In genomic region chr10:80281784-80282505, GRCh38 we compare ENCODE assay signal across 17 cellular contexts. TPM values are rescaled to one million over a fixed set of nuclear protein-coding genes. Genes with fewer than 3 reads are reported as not detected.
DNase-seq lines count a peak whose midpoint lies in the region; ATAC-seq and TF ChIP-seq lines count a peak whose summit lies in the region.
"Had no signal": no experiment of that assay in that cellular context is flagged by ENCODE, and none has a peak within 500 bp of the region (broad histone marks: within the 10 kb centered on the region; RNA-seq: fewer than 3 reads in every experiment).

No MANE protein-coding gene starts in this region.

- no peaks in the 10 kb centered on the region for H4K20me1 ChIP-seq in BLaER1

- TF ChIP-seq CTCF in body of pancreas (IDR thresholded peaks at IDR 0.05) (no peak), right lobe of liver (IDR thresholded peaks at IDR 0.05) (no peak)

- no peak overlapping the region for H3K9ac ChIP-seq in BLaER1

- peak; percentile 51 for DNase-seq in HuH-7 (ENCODE audit: low spot score)
- peak in 3 of 4 donors; percentile 23 to 41 (median 40) for DNase-seq in body of pancreas
- DNase-seq in right lobe of liver, result peak; percentile 64 to 86 (median 79)
- no peak for DNase-seq in stimulated activated CD4-positive, alpha-beta T cell treated with anti-CD3 and anti-CD28 coated beads, Interleukin-4, amount 100 ng/mL, for 1 hour
- no peak for DNase-seq in NCI-H2081 treated with DMSO at 0.1 percent for 48 hours (lab: John Stamatoyannopoulos, UW)
- no peak for DNase-seq in NCI-H146 treated with DMSO at 0.1 percent for 48 hours (lab: John Stamatoyannopoulos, UW; ENCODE audit: unreplicated experiment)
- DNase-seq: DMS79 treated with DMSO at 0.1 percent for 48 hours, HFFc6, NCI-H1417 treated with DMSO at 0.1 percent for 48 hours, NCI-H2081, NCI-H526, OCI-M1, RPMI8226, SJCRH30 had no signal

- intact Hi-C loops in body of pancreas (cut with DNase I) (no loop called here), right lobe of liver (cut with DNase I) (no loop called here)

- H3K27me3 ChIP-seq in BLaER1 (no peaks in the 10 kb centered on the region), body of pancreas (no peaks in the 10 kb centered on the region), right lobe of liver (no peaks in the 10 kb centered on the region)
- H3K27me3 ChIP-seq: SJCRH30 had no signal

- H3K4me3 ChIP-seq in BLaER1 (no peak overlapping the region), body of pancreas (no peak overlapping the region), right lobe of liver (peak overlapping the region in 2 of 3 donors; percentile 57 to 87)
- H3K4me3 ChIP-seq: SJCRH30 had no signal

- peak overlapping the region; percentile 34 for H3K4me2 ChIP-seq in BLaER1

- peak; percentile 45 for ATAC-seq in body of pancreas
- ATAC-seq in right lobe of liver, result peak; percentile 48 to 73 (median 60)
- ATAC-seq in GM21515 (IDR thresholded peaks at IDR 0.05; ENCODE audit: unreplicated experiment), result no peak

- 31 to 36% methylated on average over 6 of the region's 6 CpGs for WGBS in body of pancreas, 2 donors
- WGBS in right lobe of liver (ENCODE audit: insufficient coverage, low coverage, low lambda C conversion rate, missing lambda C conversion rate), result 17% methylated on average over 4 of the region's 6 CpGs

- H3K4me1 ChIP-seq in BLaER1 (peaks cover 30% of the 10 kb centered on the region), body of pancreas (peaks cover 81% of the 10 kb centered on the region), right lobe of liver (peaks cover 0 to 82% (median 29%) of the 10 kb centered on the region in 4 donors)
- H3K4me1 ChIP-seq: SJCRH30 had no signal

- no peak overlapping the region for H3K27ac ChIP-seq in BLaER1
- peak overlapping the region in 3 of 4 donors; percentile 55 to 65 (median 63) for H3K27ac ChIP-seq in body of pancreas
- H3K27ac ChIP-seq in right lobe of liver, result peak overlapping the region; percentile 81 to 93 (median 92)
- H3K27ac ChIP-seq: SJCRH30 had no signal

- TF ChIP-seq POLR2A in body of pancreas (IDR thresholded peaks at IDR 0.05) (no peak), right lobe of liver (IDR thresholded peaks at IDR 0.05) (peak; percentile 43)

- no peaks in the 10 kb centered on the region for H3K9me3 ChIP-seq in BLaER1
- H3K9me3 ChIP-seq in body of pancreas, result no peaks in the 10 kb centered on the region
- no peaks in the 10 kb centered on the region for H3K9me3 ChIP-seq in right lobe of liver
- H3K9me3 ChIP-seq: SJCRH30 had no signal

- no peaks in the 10 kb centered on the region for H3K36me3 ChIP-seq in BLaER1
- H3K36me3 ChIP-seq in body of pancreas (replicated peaks in 1 of 2; ENCODE audit: insufficient read depth in 1 of 2, low read depth in 2 of 2), result no peaks in the 10 kb centered on the region
- peaks cover 0 to 90% (median 37%) of the 10 kb centered on the region in 4 donors for H3K36me3 ChIP-seq in right lobe of liver
- H3K36me3 ChIP-seq: SJCRH30 had no signal

RNA-seq across cellular contexts. Expression of gene MAT1A, which starts 7.5 kb away (rescaled TPM):
- total RNA-seq in body of pancreas (10 to 100 TPM in 1 of 2 donors, 1 to 10 TPM in 1; 9.6 to 11.9 TPM), right lobe of liver (1,000 to 10,000 TPM in 2 of 6 experiments, 100 to 1,000 TPM in 4; 430 to 1,200 (median 741) TPM)
- total RNA-seq: HFFc6, LHCN-M2, SJCRH30 had no signal

Comparison
In these comparisons a context has a peak if more than half of its experiments do, and no peak if none do; other contexts are left out.
1. H3K4me3 ChIP-seq: peak in right lobe of liver (2 of 3); none in BLaER1 (single experiment) and body of pancreas (0 of 2).
2. DNase-seq: peak in HuH-7 (single experiment), body of pancreas (3 of 4) and right lobe of liver (3 of 3); none in stimulated activated CD4-positive, alpha-beta T cell treated with anti-CD3 and anti-CD28 coated beads, Interleukin-4, amount 100 ng/mL, for 1 hour (single experiment), NCI-H2081 treated with DMSO at 0.1 percent for 48 hours (single experiment) and NCI-H146 treated with DMSO at 0.1 percent for 48 hours (single experiment).
3. RNA of gene MAT1A, which starts 7.5 kb away (total RNA-seq): 430 to 1,200 TPM in right lobe of liver; 9.6 to 11.9 TPM in body of pancreas; every median in the first group is over 10 times any median in the second.